Comparison of ENCODE assay signal across 31 cellular contexts in the genomic region with DNA sequence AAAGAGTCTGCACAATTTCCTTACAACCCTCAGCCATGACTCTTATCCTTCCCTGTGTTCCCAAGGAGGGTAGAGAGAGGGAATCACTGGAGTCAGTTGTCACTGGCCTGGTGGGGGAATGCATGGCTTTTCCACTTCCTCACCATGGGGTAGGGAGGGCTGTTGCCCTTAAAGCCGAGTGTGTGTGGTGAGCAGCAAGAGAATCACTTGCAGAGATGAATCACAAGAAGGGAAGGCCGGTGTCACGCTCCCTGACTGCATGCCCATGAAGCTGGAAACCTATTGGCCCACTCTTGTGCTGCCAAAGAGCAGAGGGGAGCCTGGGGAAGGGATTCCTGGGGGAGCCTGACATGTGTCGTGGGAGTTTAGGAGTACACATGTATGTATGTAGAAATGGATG. TPM values are rescaled to one million over a fixed set of nuclear protein-coding genes. Genes with fewer than 3 reads are reported as not detected.
DNase-seq lines count a peak whose midpoint lies in the region; ATAC-seq and TF ChIP-seq lines count a peak whose summit lies in the region.
"Had no signal": no experiment of that assay in that cellular context is flagged by ENCODE, and none has a peak within 500 bp of the region (broad histone marks: within the 10 kb centered on the region; RNA-seq: fewer than 3 reads in every experiment).

No MANE protein-coding gene starts in this region.

- no peak overlapping the region for H3K4me3 ChIP-seq in fibroblast of the aortic adventitia (ENCODE audit: low read depth, low read length)
- no peak overlapping the region for H3K4me3 ChIP-seq in WERI-Rb-1 (ENCODE audit: low read depth, low read length)
- H3K4me3 ChIP-seq in heart right ventricle, result no peak overlapping the region
- H3K4me3 ChIP-seq: ascending aorta, HAP-1 had no signal

- 90 to 91% methylated on average over 4 of the region's 4 CpGs for WGBS in heart right ventricle, 2 donors

- DNase-seq in ACHN (peak; percentile 48), GM03348 (ENCODE audit: low spot score) (peak; percentile 31), amniotic epithelial cell (ENCODE audit: low read depth) (peak; percentile 51), fibroblast of the aortic adventitia (ENCODE audit: low read depth) (peak; percentile 33), NCI-H2196 treated with DMSO at 0.1 percent for 48 hours (lab: John Stamatoyannopoulos, UW; ENCODE audit: unreplicated experiment) (no peak), COLO829 (ENCODE audit: low spot score) (no peak), WERI-Rb-1 (no peak), heart right ventricle (no peak)
- DNase-seq: 8988T; activated CD4-positive, alpha-beta T cell treated with anti-CD3 and anti-CD28 coated beads, Interleukin-2, amount 10 ng/mL, durations not matched to agents 24 days and 14 days; activated gamma-delta T cell; activated naive CD8-positive, alpha-beta T cell treated with anti-CD3 and anti-CD28 coated beads, Interleukin-2, amount 10 ng/mL, durations not matched to agents 7 days and 5 days; activated T-cell treated with anti-CD3 and anti-CD28 coated beads, Interleukin-2, amount 50 U/mL, for 1 hour; CD4-positive, alpha-beta memory T cell; dermis blood vessel endothelial cell; endodermal cell; Kasumi-1; left colon; naive thymus-derived CD8-positive, alpha-beta T cell; NCI-H1694; NCI-H446 treated with DMSO at 0.1 percent for 48 hours; NCI-H774; nucleus accumbens; stimulated activated CD4-positive, alpha-beta T cell treated with anti-CD3 and anti-CD28 coated beads, Interleukin-15, amount 100 ng/mL, for 24 hours had no signal

- no peak for ATAC-seq in heart right ventricle
- ATAC-seq: esophagus mucosa; HepG2; left colon; naive thymus-derived CD8-positive, alpha-beta T cell; stimulated activated memory B cell treated with anti-CD40 and anti-IgM and Interleukin-4, amounts not matched to agents 10 μg/mL and 1 μg/mL and 100 μg/mL, for 72 hours; WTC11 had no signal

- intact Hi-C loops in heart right ventricle (cut with DNase I), result no loop called here

- H3K27ac ChIP-seq in WERI-Rb-1 (no peak overlapping the region), heart right ventricle (no peak overlapping the region)
- H3K27ac ChIP-seq: ascending aorta had no signal

- peaks cover 8% of the 10 kb centered on the region for H3K9me3 ChIP-seq in WERI-Rb-1 (ENCODE audit: severe bottlenecking)
- H3K9me3 ChIP-seq in heart right ventricle, result peaks cover 0 to 11% (median 0%) of the 10 kb centered on the region in 11 donors
- H3K9me3 ChIP-seq: ascending aorta, HAP-1 had no signal

- H3K4me1 ChIP-seq in heart right ventricle, result no peaks in the 10 kb centered on the region
- H3K4me1 ChIP-seq: ascending aorta, HAP-1 had no signal

- H3K36me3 ChIP-seq in WERI-Rb-1 (no peaks in the 10 kb centered on the region), heart right ventricle (no peaks in the 10 kb centered on the region)
- H3K36me3 ChIP-seq: ascending aorta, HAP-1 had no signal

- in situ Hi-C loops in ACHN (cut with HindIII; ENCODE audit: low pct_ligation_motif_present, low pct_unique_long_range_greater_than_20kb, low sequenced_read_pairs), result no loop called here

- TF ChIP-seq CTCF in fibroblast of the aortic adventitia (IDR thresholded peaks at IDR 0.05; ENCODE audit: insufficient read depth, low read length) (no peak), WERI-Rb-1 (IDR thresholded peaks at IDR 0.05; ENCODE audit: low read depth, low read length) (no peak), heart right ventricle (IDR thresholded peaks at IDR 0.05) (no peak)

- H3K27me3 ChIP-seq in WERI-Rb-1 (ENCODE audit: insufficient read depth, low read depth, severe bottlenecking) (peaks cover 21% of the 10 kb centered on the region), heart right ventricle (peaks cover 0 to 17% (median 0%) of the 10 kb centered on the region in 7 donors)
- H3K27me3 ChIP-seq: ascending aorta had no signal

RNA-seq across cellular contexts. Expression of gene BMP6, which starts 18.1 kb away (rescaled TPM):
- total RNA-seq in fibroblast of the aortic adventitia (ENCODE audit: low replicate concordance) (1.3 and 10.5 TPM in 2 replicates), heart right ventricle (1 to 10 TPM; 1.3 to 4.1 (median 2.6) TPM)
- 1 to 10 TPM in 1 of 2 donors, under 1 TPM in 1; 0.59 to 3.4 TPM for polyA plus RNA-seq in heart right ventricle
- total RNA-seq: activated CD8-positive, alpha-beta memory T cell treated with anti-CD3 and anti-CD28 coated beads for 36 hours; activated naive CD8-positive, alpha-beta T cell treated with anti-CD3 and anti-CD28 coated beads, Interleukin-2, amount 10 ng/mL, durations not matched to agents 7 days and 5 days; CD4-positive, alpha-beta memory T cell; naive thymus-derived CD8-positive, alpha-beta T cell had no signal
- polyA plus RNA-seq: naive thymus-derived CD8-positive, alpha-beta T cell had no signal

Comparison
In these comparisons a context has a peak if more than half of its experiments do, and no peak if none do; other contexts are left out.
1. DNase-seq: peak in ACHN (single experiment), GM03348 (single experiment), amniotic epithelial cell (single experiment) and fibroblast of the aortic adventitia (single experiment); none in NCI-H2196 treated with DMSO at 0.1 percent for 48 hours (single experiment), COLO829 (single experiment), WERI-Rb-1 (single experiment) and heart right ventricle (0 of 2).